8 cellular contexts compared by ENCODE assay signal in genomic region chr2:144162652-144163051, GRCh38.
DNase-seq lines count a peak whose midpoint lies in the region; ATAC-seq and TF ChIP-seq lines count a peak whose summit lies in the region.

No MANE protein-coding gene starts in this region.

- H3K4me1 Mint-ChIP-seq in activated CD4-positive, alpha-beta memory T cell treated with anti-CD3 and anti-CD28 coated beads, Interleukin-2, amount 10 ng/mL, durations not matched to agents 7 days and 5 days, result no peaks in the 10 kb centered on the region

- intact Hi-C loops in left ventricle myocardium superior (cut with micrococcal nuclease), result no loop called here

- peak; percentile 60 for TF ChIP-seq CTCF in GM13977 (IDR thresholded peaks at IDR 0.05; ENCODE audit: extremely low read depth, insufficient read depth, missing control alignments)

- ATAC-seq in HG03469 (IDR thresholded peaks at IDR 0.05; ENCODE audit: unreplicated experiment) (peak; percentile 63), left ventricle myocardium superior (peak; percentile 48), HG02759 (IDR thresholded peaks at IDR 0.05; ENCODE audit: unreplicated experiment) (no peak)

- no peak overlapping the region for H3K4me3 Mint-ChIP-seq in activated CD4-positive, alpha-beta memory T cell treated with anti-CD3 and anti-CD28 coated beads, Interleukin-2, amount 10 ng/mL, durations not matched to agents 7 days and 5 days

- H3K9me3 Mint-ChIP-seq in activated CD4-positive, alpha-beta memory T cell treated with anti-CD3 and anti-CD28 coated beads, Interleukin-2, amount 10 ng/mL, durations not matched to agents 7 days and 5 days, result no peaks in the 10 kb centered on the region

- DNase-seq in A172 (ENCODE audit: low spot score), result peak; percentile 4
- peak; percentile 17 for DNase-seq in GM13977 (ENCODE audit: low spot score)
- DNase-seq in activated CD4-positive, alpha-beta memory T cell treated with anti-CD3 and anti-CD28 coated beads, Interleukin-2, amount 10 ng/mL, durations not matched to agents 7 days and 5 days, result peak; percentile 48
- no peak for DNase-seq in left ventricle myocardium superior
- DNase-seq in stimulated activated CD8-positive, alpha-beta memory T cell treated with anti-CD3 and anti-CD28 coated beads, Interleukin-4, amount 100 ng/mL, for 4 hours (ENCODE audit: low read depth in 2 of 2, low spot score in 1 of 2), result peak; percentile 11 to 14
- no peak for DNase-seq in occipital lobe (lab: John Stamatoyannopoulos, UW)

- H3K27ac Mint-ChIP-seq in activated CD4-positive, alpha-beta memory T cell treated with anti-CD3 and anti-CD28 coated beads, Interleukin-2, amount 10 ng/mL, durations not matched to agents 7 days and 5 days, result no peak overlapping the region

- CTCF ChIA-PET in activated CD4-positive, alpha-beta memory T cell treated with anti-CD3 and anti-CD28 coated beads, Interleukin-2, amount 10 ng/mL, durations not matched to agents 7 days and 5 days (lab: Charles Lee), result interaction anchor here (0.7 kb wide), 1 partner anchor 8 kb away, joined by 3 read pairs; no protein-coding TSS in a partner anchor

- POLR2A ChIA-PET in activated CD4-positive, alpha-beta memory T cell treated with anti-CD3 and anti-CD28 coated beads, Interleukin-2, amount 10 ng/mL, durations not matched to agents 7 days and 5 days (lab: Charles Lee), result no interaction called here

- in situ Hi-C loops in GM13977 (cut with MboI; ENCODE audit: low pct_unique_long_range_greater_than_20kb, low sequenced_read_pairs, unreplicated experiment), result loop anchor here (10.0 kb wide), 1 partner anchor 352 kb away; no protein-coding TSS in a partner anchor

- no peaks in the 10 kb centered on the region for H3K27me3 Mint-ChIP-seq in activated CD4-positive, alpha-beta memory T cell treated with anti-CD3 and anti-CD28 coated beads, Interleukin-2, amount 10 ng/mL, durations not matched to agents 7 days and 5 days

- H3K36me3 Mint-ChIP-seq in activated CD4-positive, alpha-beta memory T cell treated with anti-CD3 and anti-CD28 coated beads, Interleukin-2, amount 10 ng/mL, durations not matched to agents 7 days and 5 days (ENCODE audit: low read depth), result no peaks in the 10 kb centered on the region

Comparison
In these comparisons a context has a peak if more than half of its experiments do, and no peak if none do; other contexts are left out.
1. DNase-seq: peak in A172 (single experiment), GM13977 (single experiment), activated CD4-positive, alpha-beta memory T cell treated with anti-CD3 and anti-CD28 coated beads, Interleukin-2, amount 10 ng/mL, durations not matched to agents 7 days and 5 days (single experiment) and stimulated activated CD8-positive, alpha-beta memory T cell treated with anti-CD3 and anti-CD28 coated beads, Interleukin-4, amount 100 ng/mL, for 4 hours (2 of 2); none in left ventricle myocardium superior (single experiment) and occipital lobe (single experiment).